In genomic region chr7:24793982-24794648, GRCh38 we compare ENCODE assay signal across 2 cellular contexts.
TF ChIP-seq lines count a peak whose summit lies in the region.

No MANE protein-coding gene starts in this region.

TF ChIP-seq in GM23338, 12 proteins besides CTCF, POLR2A, EP300 and RAD21:
- TF ChIP-seq ZNF462 (CRISPR knock-in tag; IDR thresholded peaks at IDR 0.05) (no peak), ZNF331 (CRISPR knock-in tag; IDR thresholded peaks at IDR 0.05; ENCODE audit: low read depth) (no peak), CREB1 (CRISPR knock-in tag; IDR thresholded peaks at IDR 0.05; ENCODE audit: low read depth) (no peak), STAT1 (IDR thresholded peaks at IDR 0.05; ENCODE audit: unreplicated experiment) (no peak), ETS1 (IDR thresholded peaks at IDR 0.05) (no peak), POLR2AphosphoS5 (IDR thresholded peaks at IDR 0.05; ENCODE audit: low read depth) (no peak), JUNB (IDR thresholded peaks at IDR 0.05; ENCODE audit: unreplicated experiment) (no peak), ZNF114 (CRISPR knock-in tag; IDR thresholded peaks at IDR 0.05) (no peak), REST (IDR thresholded peaks at IDR 0.05; ENCODE audit: unreplicated experiment) (no peak), NANOG (IDR thresholded peaks at IDR 0.05; ENCODE audit: borderline replicate concordance) (no peak), EZH2 (IDR thresholded peaks at IDR 0.05; ENCODE audit: low read depth, unreplicated experiment) (no peak), EZH2phosphoT487 (IDR thresholded peaks at IDR 0.05; ENCODE audit: unreplicated experiment) (no peak)

TF ChIP-seq in SK-N-SH, 30 proteins besides CTCF, POLR2A, EP300 and RAD21 (continued from another document):
- TF ChIP-seq GABPA (IDR thresholded peaks at IDR 0.05; ENCODE audit: low read depth) (no peak), FOXM1 (IDR thresholded peaks at IDR 0.05; ENCODE audit: low read depth) (no peak), REST (IDR thresholded peaks at IDR 0.05; ENCODE audit: low read depth, low read length) (no peak), TCF12 (IDR thresholded peaks at IDR 0.05) (no peak), SIN3A (IDR thresholded peaks at IDR 0.05; ENCODE audit: borderline replicate concordance, low read depth, low read length) (no peak), YY1 (IDR thresholded peaks at IDR 0.05; ENCODE audit: low read depth) (no peak), USF1 (IDR thresholded peaks at IDR 0.05; ENCODE audit: borderline replicate concordance, low read depth) (no peak), JUND (IDR thresholded peaks at IDR 0.05) (no peak), FOXJ3 (CRISPR knock-in tag; IDR thresholded peaks at IDR 0.05) (no peak)
TF ChIP-seq in SK-N-SH: peak in this region for 0.
